ENCODE assay signal across 1 cellular context in the genomic region with DNA sequence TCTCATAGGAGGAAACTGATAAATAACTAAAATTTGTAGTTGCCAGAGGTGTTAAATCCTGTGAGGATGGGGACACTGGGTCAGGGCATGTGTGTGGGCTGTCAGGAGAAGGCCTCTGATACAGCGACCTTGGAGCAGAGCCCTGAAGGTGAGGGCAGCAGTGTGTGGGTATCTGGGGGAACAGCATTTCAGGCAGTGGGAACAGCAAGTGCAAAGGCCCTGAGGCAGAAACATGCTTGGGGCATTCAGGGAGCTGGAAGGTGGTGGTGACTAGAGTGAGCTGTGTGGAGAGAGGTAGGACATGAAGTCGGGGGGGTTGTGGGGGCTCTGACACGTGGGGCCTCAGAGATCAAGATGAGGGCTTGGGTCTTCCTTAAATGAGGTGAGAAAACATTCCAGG.
TF ChIP-seq lines count a peak whose summit lies in the region.

No MANE protein-coding gene starts in this region.

TF ChIP-seq in HepG2, 621 proteins besides CTCF, POLR2A, EP300 and RAD21:
- TF ChIP-seq EHMT2 (IDR thresholded peaks at IDR 0.05; ENCODE audit: borderline replicate concordance, low read depth, low read length) (no peak), ZFP82 (CRISPR knock-in tag; IDR thresholded peaks at IDR 0.05; ENCODE audit: borderline replicate concordance) (no peak), ZNF775 (CRISPR knock-in tag; IDR thresholded peaks at IDR 0.05; ENCODE audit: borderline replicate concordance) (no peak), ADNP (CRISPR knock-in tag; IDR thresholded peaks at IDR 0.05) (0 out of 2 replicates have a peak, but pooled peaks have one; percentile 41), KDM1A (CRISPR knock-in tag; IDR thresholded peaks at IDR 0.05) (peak; percentile 90), ZNF282 (IDR thresholded peaks at IDR 0.05; ENCODE audit: partially characterized antibody) (no peak), ZMYM3 (CRISPR knock-in tag; IDR thresholded peaks at IDR 0.05) (peak; percentile 96)
